ENCODE assay signal across 8 cellular contexts in the genomic region with DNA sequence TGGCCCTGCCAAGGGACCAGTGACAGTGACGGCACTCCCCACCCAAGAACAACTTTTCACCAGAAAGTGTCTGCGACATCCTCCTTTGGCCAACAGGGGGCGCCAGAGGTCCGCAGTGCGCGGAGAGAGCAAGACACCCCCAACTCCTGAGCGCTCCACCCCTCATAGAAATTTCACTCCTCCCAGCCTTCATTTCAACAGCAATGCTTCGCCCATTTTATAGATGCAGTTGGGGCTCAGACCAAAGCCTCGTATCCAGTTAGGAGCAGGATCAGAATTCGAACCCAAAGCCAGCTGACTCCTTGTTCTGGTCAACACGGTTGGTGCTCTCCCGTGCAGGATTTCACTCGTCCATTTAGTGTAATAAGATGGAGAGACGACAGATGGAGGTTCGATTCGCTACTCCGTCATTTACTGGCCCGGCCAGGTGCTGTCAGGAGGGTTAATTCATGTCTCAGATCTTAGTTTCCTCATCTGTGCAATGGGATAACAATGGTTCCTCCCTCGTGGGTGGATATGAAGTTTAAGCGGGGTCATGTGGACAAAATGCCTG. TPM values are rescaled to one million over a fixed set of nuclear protein-coding genes. Genes with fewer than 3 reads are reported as not detected.
DNase-seq lines count a peak whose midpoint lies in the region; ATAC-seq and TF ChIP-seq lines count a peak whose summit lies in the region.

No MANE protein-coding gene starts in this region.

- peaks cover 32% of the 10 kb centered on the region for H3K36me3 Mint-ChIP-seq in effector memory CD8-positive, alpha-beta T cell (ENCODE audit: insufficient read depth)

- peaks cover 13% of the 10 kb centered on the region for H3K36me3 ChIP-seq in BLaER1

- H3K27me3 Mint-ChIP-seq in effector memory CD8-positive, alpha-beta T cell = peaks cover 0 to 7% of the 10 kb centered on the region in 2 donors

- no peak overlapping the region for H3K9ac ChIP-seq in BLaER1

- DNase-seq in HL-60 (ENCODE audit: low read depth in 1 of 2, low spot score in 1 of 2) = peak; percentile 56 to 79
- peak; percentile 26 for DNase-seq in NK-92 (lab: John Stamatoyannopoulos, UW; ENCODE audit: unreplicated experiment)
- peak; percentile 62 to 63 for DNase-seq in activated CD8-positive, alpha-beta memory T cell treated with anti-CD3 and anti-CD28 coated beads for 4 hours (ENCODE audit: low read depth in 2 of 2)
- DNase-seq in effector memory CD8-positive, alpha-beta T cell = peak; percentile 74 to 85 (median 84)
- DNase-seq in mesenteric fat pad (ENCODE audit: low spot score) = peak; percentile 93
- DNase-seq in stimulated activated CD8-positive, alpha-beta memory T cell treated with anti-CD3 and anti-CD28 coated beads, Interleukin-2, amount 100 ng/mL, for 1 hour (ENCODE audit: low read depth in 2 of 2) = peak; percentile 68 to 78

- H3K4me3 Mint-ChIP-seq in effector memory CD8-positive, alpha-beta T cell = peak overlapping the region; percentile 66 to 74

- H3K4me1 ChIP-seq in BLaER1 = peaks cover 32% of the 10 kb centered on the region

- H3K4me1 Mint-ChIP-seq in effector memory CD8-positive, alpha-beta T cell (ENCODE audit: low read depth in 2 of 2) = peaks cover 31 to 33% of the 10 kb centered on the region in 2 donors

- peaks cover 30% of the 10 kb centered on the region for H4K20me1 ChIP-seq in BLaER1

- peak; percentile 37 for ATAC-seq in effector memory CD8-positive, alpha-beta T cell (replicated peaks)
- ATAC-seq in GM18520 (IDR thresholded peaks at IDR 0.05; ENCODE audit: unreplicated experiment) = no peak

- H3K27ac ChIP-seq in BLaER1 (no peak overlapping the region), HL-60 (replicated peaks) (no peak overlapping the region)

- H3K4me3 ChIP-seq in BLaER1 (no peak overlapping the region), HL-60 (replicated peaks; ENCODE audit: insufficient read depth, low read length) (no peak overlapping the region)

- peak overlapping the region in 1 of 2 donors; percentile 41 for H3K27ac Mint-ChIP-seq in effector memory CD8-positive, alpha-beta T cell

- peak overlapping the region; percentile 11; the same call in 1 of the 2 replicates for H3K4me2 ChIP-seq in BLaER1

- H3K9me3 ChIP-seq in BLaER1 = no peaks in the 10 kb centered on the region

- peak; percentile 56 for TF ChIP-seq CTCF in HL-60 (IDR thresholded peaks at IDR 0.05; ENCODE audit: insufficient read depth, low read length)

- no peaks in the 10 kb centered on the region for H3K9me3 Mint-ChIP-seq in effector memory CD8-positive, alpha-beta T cell

- H3K27me3 ChIP-seq in BLaER1 (peaks cover 42% of the 10 kb centered on the region), HL-60 (ENCODE audit: insufficient read depth, poor library complexity, severe bottlenecking) (peaks cover 2% of the 10 kb centered on the region)

RNA-seq across cellular contexts. Expression of gene POP5, which starts 2.4 kb away (rescaled TPM):
- total RNA-seq in mesenteric fat pad = 33.8 TPM

RNA-seq across cellular contexts. Expression of gene RNF10, which starts 49.4 kb away (rescaled TPM):
- 224 TPM for total RNA-seq in mesenteric fat pad

RNA-seq across cellular contexts. Expression of gene COQ5, which starts 54.6 kb away (rescaled TPM):
- total RNA-seq in mesenteric fat pad = 23.3 TPM

RNA-seq across cellular contexts. Expression of gene CABP1, which starts 56.9 kb away (rescaled TPM):
- total RNA-seq in mesenteric fat pad = 5.5 TPM

Comparison
In these comparisons a context has a peak if more than half of its experiments do, and no peak if none do; other contexts are left out.
1. DNase-seq: peak in every context shown above with its lines; median percentile 93 in mesenteric fat pad; 84 in effector memory CD8-positive, alpha-beta T cell; 73 in stimulated activated CD8-positive, alpha-beta memory T cell treated with anti-CD3 and anti-CD28 coated beads, Interleukin-2, amount 100 ng/mL, for 1 hour; 68 in HL-60; 62 in activated CD8-positive, alpha-beta memory T cell treated with anti-CD3 and anti-CD28 coated beads for 4 hours; 26 in NK-92.